Comparison of ENCODE assay signal across 1 cellular context in genomic region chr19:54137114-54137912, GRCh38.
TF ChIP-seq lines count a peak whose summit lies in the region.

Gene CNOT3, plus strand, starts transcription at chr19:54137762. Its CDS starts 5,217 bp downstream, at chr19:54142979.

TF ChIP-seq in HCT116, 20 proteins besides CTCF, POLR2A, EP300 and RAD21 (continued from another document):
- TF ChIP-seq ZBTB33 (IDR thresholded peaks at IDR 0.05; ENCODE audit: extremely low read depth, insufficient replicate concordance, low read length), result no peak
- no peak for TF ChIP-seq CBX3 (IDR thresholded peaks at IDR 0.05; ENCODE audit: low read depth)
- peak; percentile 63; the same call in 1 of the 2 replicates for TF ChIP-seq ZFX (IDR thresholded peaks at IDR 0.05)
- peak; percentile 97 for TF ChIP-seq SP1 (IDR thresholded peaks at IDR 0.05; ENCODE audit: low read depth)
